Comparison of ENCODE assay signal across 10 cellular contexts in genomic region chr1:89475269-89475668, GRCh38.
A peak's percentile ranks its signal among the peaks of the same experiment; 100 is the strongest.
ATAC-seq and TF ChIP-seq lines count a peak whose summit lies in the region.
"Had no signal": no experiment of that assay in that cellular context is flagged by ENCODE, and none has a peak within 500 bp of the region (broad histone marks: within the 10 kb centered on the region; RNA-seq: fewer than 3 reads in every experiment).

No MANE protein-coding gene starts in this region.

- no peaks in the 10 kb centered on the region for H3K9me3 ChIP-seq in HEK293 (ENCODE audit: control insufficient read depth, insufficient read depth, low read depth, low read length)
- H3K9me3 ChIP-seq: A549, BE2C, Caco-2 had no signal

- POLR2A ChIA-PET in HEK293 (lab: Yijun Ruan, JAX) = no interaction called here

- no peaks in the 10 kb centered on the region for H3K4me1 ChIP-seq in HEK293 (ENCODE audit: control insufficient read depth, insufficient read depth, low read length)
- H3K4me1 ChIP-seq: A549; BE2C; BLaER1; BLaER1 treated with 17β-estradiol and CSF1 and Interleukin-3, amounts not matched to agents 10 nM and 100 nM; Caco-2 had no signal

- TF ChIP-seq CTCF in HEK293 (tag by site-specific recombination; IDR thresholded peaks at IDR 0.05) = no peak

- CTCF ChIA-PET in HEK293 (lab: Yijun Ruan, JAX) = interaction anchor here (0.6 kb wide), 1 partner anchor 288 kb away, joined by 3 read pairs; no protein-coding TSS in a partner anchor

- H3K4me3 ChIP-seq in HEK293 (ENCODE audit: low read depth, low read length) = no peak overlapping the region
- H3K4me3 ChIP-seq: A549; BLaER1; BLaER1 treated with 17β-estradiol and CSF1 and Interleukin-3, amounts not matched to agents 10 nM and 100 nM had no signal

- no peak overlapping the region for H3K27ac ChIP-seq in HEK293 (ENCODE audit: extremely low read depth, low read depth, low read length)
- H3K27ac ChIP-seq: 22Rv1; A549; BLaER1; BLaER1 treated with 17β-estradiol and CSF1 and Interleukin-3, amounts not matched to agents 10 nM and 100 nM; C4-2B had no signal

- H3K36me3 ChIP-seq in HEK293 (ENCODE audit: control insufficient read depth in 2 of 2, insufficient read depth in 1 of 2, low read length in 2 of 2) = no peaks in the 10 kb centered on the region
- H3K36me3 ChIP-seq: BE2C, BLaER1 had no signal

- ATAC-seq in GM18873 (IDR thresholded peaks at IDR 0.05; ENCODE audit: low FRiP score, unreplicated experiment) = no peak
- ATAC-seq: A549; CD8-positive, alpha-beta T cell had no signal

TF ChIP-seq in HEK293, 187 proteins besides CTCF, POLR2A, EP300 and RAD21:
- TF ChIP-seq ZNF394 (tag by site-specific recombination; IDR thresholded peaks at IDR 0.05; ENCODE audit: borderline replicate concordance) = no peak
- TF ChIP-seq ZNF529 (tag by site-specific recombination; IDR thresholded peaks at IDR 0.05; ENCODE audit: insufficient replicate concordance) = peak; percentile 79
- TF ChIP-seq OVOL3 (tag by site-specific recombination; IDR thresholded peaks at IDR 0.05) = no peak
- peak; percentile 79 for TF ChIP-seq SETDB1 (IDR thresholded peaks at IDR 0.05; ENCODE audit: insufficient read length, low read length)
